21 cellular contexts compared by ENCODE assay signal in the genomic region with DNA sequence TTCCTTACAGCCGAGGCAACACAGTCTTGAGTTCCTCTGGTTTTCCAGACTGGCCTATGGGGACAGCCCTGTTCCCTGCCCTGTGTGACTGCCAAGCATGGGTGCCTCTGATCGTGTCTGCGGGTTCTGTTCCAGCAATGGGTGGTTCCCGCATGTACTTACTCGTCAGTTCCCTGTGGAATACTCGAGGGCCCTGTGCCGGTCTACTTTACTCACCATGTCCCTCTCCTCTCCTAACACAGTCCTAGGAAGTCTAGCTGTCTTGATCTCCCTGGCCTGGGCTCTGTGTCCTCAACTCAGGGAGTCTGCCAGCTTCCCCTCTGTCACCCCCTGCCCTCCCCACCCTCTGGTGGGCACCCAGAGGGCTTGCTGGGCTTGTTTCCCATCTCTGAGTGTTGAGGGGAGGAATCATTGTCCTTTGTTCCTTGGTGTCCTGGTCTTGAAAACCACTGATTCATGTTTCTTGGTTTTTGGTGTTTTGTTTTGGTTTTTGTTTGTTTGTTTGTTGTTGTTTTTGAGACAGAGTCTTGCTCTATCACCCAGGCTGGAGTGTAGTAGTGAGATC. TPM values are rescaled to one million over a fixed set of nuclear protein-coding genes. Genes with fewer than 3 reads are reported as not detected.
DNase-seq lines count a peak whose midpoint lies in the region; ATAC-seq and TF ChIP-seq lines count a peak whose summit lies in the region.
"Had no signal": no experiment of that assay in that cellular context is flagged by ENCODE, and none has a peak within 500 bp of the region (broad histone marks: within the 10 kb centered on the region; RNA-seq: fewer than 3 reads in every experiment).

No MANE protein-coding gene starts in this region.

- H3K4me1 ChIP-seq in mesenchymal stem cell (ENCODE audit: control insufficient read depth, insufficient read depth, low read depth, low read length) (peaks cover 28% of the 10 kb centered on the region), transverse colon (peaks cover 14 to 23% (median 17%) of the 10 kb centered on the region in 4 donors), right cardiac atrium (ENCODE audit: control insufficient read depth, insufficient read depth, low read length) (peaks cover 9% of the 10 kb centered on the region)

- peaks cover 23% of the 10 kb centered on the region for H3K36me3 Mint-ChIP-seq in activated naive CD4-positive, alpha-beta T cell treated with anti-CD3 and anti-CD28 coated beads, Interleukin-2, amount 10 ng/mL, durations not matched to agents 7 days and 5 days

- H3K9ac ChIP-seq in mesenchymal stem cell (ENCODE audit: low read length): no peak overlapping the region

- H3K4me1 Mint-ChIP-seq in activated naive CD4-positive, alpha-beta T cell treated with anti-CD3 and anti-CD28 coated beads, Interleukin-2, amount 10 ng/mL, durations not matched to agents 7 days and 5 days: peaks cover 5% of the 10 kb centered on the region
- H3K4me1 Mint-ChIP-seq: CD14-positive monocyte had no signal

- peak overlapping the region; percentile 55 for H2AK5ac ChIP-seq in mesenchymal stem cell (ENCODE audit: low read length, severe bottlenecking)

- TF ChIP-seq POLR2A in transverse colon (IDR thresholded peaks at IDR 0.05): no peak

- no peak overlapping the region for H4K8ac ChIP-seq in mesenchymal stem cell (ENCODE audit: low read length)

- H3K27ac Mint-ChIP-seq in activated naive CD4-positive, alpha-beta T cell treated with anti-CD3 and anti-CD28 coated beads, Interleukin-2, amount 10 ng/mL, durations not matched to agents 7 days and 5 days: peak overlapping the region; percentile 60

- no peak overlapping the region for H2BK5ac ChIP-seq in mesenchymal stem cell (ENCODE audit: low read depth, low read length, poor library complexity, severe bottlenecking)

- no peaks in the 10 kb centered on the region for H3K27me3 ChIP-seq in mesenchymal stem cell (ENCODE audit: control insufficient read depth in 1 of 2, insufficient read depth in 1 of 2, low read length in 2 of 2)
- no peaks in the 10 kb centered on the region for H3K27me3 ChIP-seq in transverse colon
- H3K27me3 ChIP-seq in right cardiac atrium (ENCODE audit: control insufficient read depth, insufficient read depth): no peaks in the 10 kb centered on the region
- H3K27me3 ChIP-seq: colonic mucosa, heart right ventricle, right lobe of liver, suprapubic skin, vagina had no signal

- H3K36me3 ChIP-seq in mesenchymal stem cell (ENCODE audit: control insufficient read depth in 1 of 2, insufficient read depth in 2 of 2, low read depth in 1 of 2, low read length in 2 of 2) (peaks cover 22 to 24% of the 10 kb centered on the region in 2 experiments), transverse colon (peaks cover 0 to 4% (median 0%) of the 10 kb centered on the region in 4 donors)

- no peak overlapping the region for H3K23ac ChIP-seq in mesenchymal stem cell (ENCODE audit: low read length in 2 of 2)

- no peak overlapping the region for H2BK120ac ChIP-seq in mesenchymal stem cell (ENCODE audit: low read depth, low read length)

- no peaks in the 10 kb centered on the region for H3K9me3 Mint-ChIP-seq in activated naive CD4-positive, alpha-beta T cell treated with anti-CD3 and anti-CD28 coated beads, Interleukin-2, amount 10 ng/mL, durations not matched to agents 7 days and 5 days
- H3K9me3 Mint-ChIP-seq: activated CD4-positive, alpha-beta T cell treated with anti-CD3 and anti-CD28 coated beads, Interleukin-2, amount 10 ng/mL, durations not matched to agents 7 days and 5 days; activated naive CD8-positive, alpha-beta T cell treated with anti-CD3 and anti-CD28 coated beads, Interleukin-2, amount 10 ng/mL, durations not matched to agents 7 days and 5 days had no signal

- ATAC-seq in GM18511 (IDR thresholded peaks at IDR 0.05; ENCODE audit: unreplicated experiment) (no peak), right cardiac atrium (no peak)
- ATAC-seq: heart right ventricle, right lobe of liver had no signal

- no peak for DNase-seq in activated naive CD4-positive, alpha-beta T cell treated with anti-CD3 and anti-CD28 coated beads, Interleukin-2, amount 10 ng/mL, durations not matched to agents 7 days and 5 days
- DNase-seq in activated naive CD4-positive, alpha-beta T cell treated with Interleukin-2 at 50 U/mL for 16 hours: no peak
- DNase-seq in mesenchymal stem cell: no peak
- DNase-seq in NCI-H187 (lab: John Stamatoyannopoulos, UW): no peak
- DNase-seq in transverse colon: no peak
- DNase-seq in right cardiac atrium: no peak
- DNase-seq: activated CD4-positive, alpha-beta T cell treated with anti-CD3 and anti-CD28 coated beads, Interleukin-2, amount 10 ng/mL, durations not matched to agents 7 days and 5 days; activated naive CD8-positive, alpha-beta T cell treated with anti-CD3 and anti-CD28 coated beads, Interleukin-2, amount 10 ng/mL, durations not matched to agents 7 days and 5 days; colonic mucosa; DMS53; heart right ventricle; left ventricle myocardium inferior; NCI-H1436; Right ventricle myocardium superior; stimulated activated CD8-positive, alpha-beta memory T cell treated with anti-CD3 and anti-CD28 coated beads, Interleukin-4, amount 100 ng/mL, for 48 hours had no signal

- H3K27ac ChIP-seq in angular gyrus (ENCODE audit: low read depth, low read length) (peak overlapping the region; percentile 88), mesenchymal stem cell (ENCODE audit: low read length, poor library complexity, severe bottlenecking) (no peak overlapping the region), transverse colon (no peak overlapping the region), right cardiac atrium (ENCODE audit: low read length) (no peak overlapping the region)
- H3K27ac ChIP-seq: colonic mucosa, heart right ventricle, left ventricle myocardium inferior, right lobe of liver, suprapubic skin, vagina had no signal

- no peak overlapping the region for H3K4me3 Mint-ChIP-seq in activated naive CD4-positive, alpha-beta T cell treated with anti-CD3 and anti-CD28 coated beads, Interleukin-2, amount 10 ng/mL, durations not matched to agents 7 days and 5 days
- H3K4me3 Mint-ChIP-seq: activated CD4-positive, alpha-beta T cell treated with anti-CD3 and anti-CD28 coated beads, Interleukin-2, amount 10 ng/mL, durations not matched to agents 7 days and 5 days; activated naive CD8-positive, alpha-beta T cell treated with anti-CD3 and anti-CD28 coated beads, Interleukin-2, amount 10 ng/mL, durations not matched to agents 7 days and 5 days; CD14-positive monocyte had no signal

- H3K4ac ChIP-seq in mesenchymal stem cell (ENCODE audit: low read depth in 1 of 2, low read length in 2 of 2): no peak overlapping the region

- TF ChIP-seq CTCF in transverse colon (IDR thresholded peaks at IDR 0.05): no peak

- CTCF ChIA-PET in activated naive CD4-positive, alpha-beta T cell treated with anti-CD3 and anti-CD28 coated beads, Interleukin-2, amount 10 ng/mL, durations not matched to agents 7 days and 5 days (lab: Charles Lee): no interaction called here

- H2AFZ ChIP-seq in mesenchymal stem cell (ENCODE audit: low read depth, low read length): no peak overlapping the region

- in situ Hi-C loops in transverse colon (cut with MboI; ENCODE audit: low pct_ligation_motif_present in 1 of 4, low pct_unique_long_range_greater_than_20kb in 1 of 4, low sequenced_read_pairs in 3 of 4): loop anchor here in 1 of 4 donors (25.0 kb wide), 1 partner anchor 214 kb away; a partner anchor contains a TSS

- no peak overlapping the region for H3K4me2 ChIP-seq in mesenchymal stem cell (ENCODE audit: low read length, poor library complexity, severe bottlenecking)

- no peak overlapping the region for H2BK12ac ChIP-seq in mesenchymal stem cell (ENCODE audit: low read length in 2 of 2)

- H3K9me3 ChIP-seq in mesenchymal stem cell (ENCODE audit: control insufficient read depth, low read length) (no peaks in the 10 kb centered on the region), transverse colon (no peaks in the 10 kb centered on the region), right cardiac atrium (ENCODE audit: control insufficient read depth, low read length) (no peaks in the 10 kb centered on the region)
- H3K9me3 ChIP-seq: colonic mucosa, heart right ventricle, left ventricle myocardium inferior, right lobe of liver, suprapubic skin, vagina had no signal

- H4K91ac ChIP-seq in mesenchymal stem cell (ENCODE audit: low read length): no peak overlapping the region

- H2BK15ac ChIP-seq in mesenchymal stem cell (ENCODE audit: low read depth, poor library complexity, severe bottlenecking): no peak overlapping the region

- H3K79me1 ChIP-seq in mesenchymal stem cell (replicated peaks; ENCODE audit: low read length, poor library complexity, severe bottlenecking): peaks cover 26% of the 10 kb centered on the region

- 95% methylated on average over 7 of the region's 7 CpGs for WGBS in mesenchymal stem cell
- 81 to 87% methylated on average over 6 to 7 of the region's 7 CpGs for WGBS in transverse colon (ENCODE audit: low coverage in 1 of 2), 2 donors
- 83% methylated on average over 7 of the region's 7 CpGs for whole genome bisulfite sequencing in right cardiac atrium

- TF ChIP-seq EP300 in transverse colon (IDR thresholded peaks at IDR 0.05; ENCODE audit: low read depth): no peak

- no peak overlapping the region for H3K14ac ChIP-seq in mesenchymal stem cell (ENCODE audit: low read length in 2 of 2)

- H3K4me3 ChIP-seq in mesenchymal stem cell (ENCODE audit: insufficient read depth in 1 of 2, low read depth in 1 of 2, low read length in 2 of 2) (no peak overlapping the region), transverse colon (no peak overlapping the region), right cardiac atrium (ENCODE audit: low read length) (no peak overlapping the region)
- H3K4me3 ChIP-seq: colonic mucosa, heart right ventricle, left ventricle myocardium inferior, right lobe of liver, suprapubic skin, vagina had no signal

- H3K27me3 Mint-ChIP-seq in activated naive CD4-positive, alpha-beta T cell treated with anti-CD3 and anti-CD28 coated beads, Interleukin-2, amount 10 ng/mL, durations not matched to agents 7 days and 5 days: no peaks in the 10 kb centered on the region
- H3K27me3 Mint-ChIP-seq: activated CD4-positive, alpha-beta T cell treated with anti-CD3 and anti-CD28 coated beads, Interleukin-2, amount 10 ng/mL, durations not matched to agents 7 days and 5 days; activated naive CD8-positive, alpha-beta T cell treated with anti-CD3 and anti-CD28 coated beads, Interleukin-2, amount 10 ng/mL, durations not matched to agents 7 days and 5 days had no signal

- intact Hi-C loops in transverse colon (cut with DNase I; ENCODE audit: low total_unique reads) (no loop called here), right cardiac atrium (cut with DNase I) (loop anchor here in 1 of 4 donors (10.0 kb wide), 1 partner anchor 63 kb away; no protein-coding TSS in a partner anchor)

- no peak overlapping the region for H3K18ac ChIP-seq in mesenchymal stem cell (ENCODE audit: low read depth in 1 of 2, low read length in 2 of 2)

RNA-seq across cellular contexts. Expression of a gene that starts 36.0 kb away (rescaled TPM):
- 17.2 TPM for polyA plus RNA-seq in mesenchymal stem cell (2013, experiment 1 of 2)
- 17.3 TPM for polyA plus RNA-seq in mesenchymal stem cell (2013, experiment 2 of 2)
- total RNA-seq in transverse colon (10 to 100 TPM; 71.0 to 81.5 (median 79.8) TPM), right cardiac atrium (10 to 100 TPM; 18.0 to 23.3 (median 19.1) TPM)
- 7.6 TPM for polyA plus RNA-seq in right cardiac atrium

RNA-seq across cellular contexts. Expression of a gene that starts 59.1 kb away (rescaled TPM):
- polyA plus RNA-seq in mesenchymal stem cell (2013, experiment 1 of 2): 0.12 TPM
- 0.15 TPM for polyA plus RNA-seq in mesenchymal stem cell (2013, experiment 2 of 2)
- 10 to 100 TPM in 3 of 4 donors, not detected in 1; 11.9 to 19.9 (median 12.1) TPM for total RNA-seq in transverse colon
- 1 to 10 TPM in 3 of 4 donors, under 1 TPM in 1; 0.94 to 8.9 (median 2.3) TPM for total RNA-seq in right cardiac atrium
- polyA plus RNA-seq in right cardiac atrium: 1.6 TPM
